Comparison of ENCODE assay signal across 18 cellular contexts in the genomic region with DNA sequence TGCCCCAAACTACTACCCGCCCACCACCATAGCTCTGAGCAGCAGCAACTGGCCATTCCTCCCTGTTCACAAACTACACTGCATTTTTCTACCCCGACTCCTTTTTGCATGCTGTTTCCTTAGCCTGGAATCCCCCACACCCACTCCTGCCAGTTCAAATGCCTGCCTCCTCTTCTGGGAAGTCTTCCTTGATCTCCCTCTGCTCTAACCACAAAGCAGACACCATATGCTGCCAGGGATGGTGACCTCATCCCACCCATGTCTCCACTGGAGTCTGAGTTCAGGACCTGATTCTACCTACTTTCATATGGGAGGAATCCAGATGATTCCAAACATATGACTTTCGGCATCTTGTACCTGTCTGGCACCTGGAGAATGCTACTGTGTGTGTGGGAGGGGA. TPM values are rescaled to one million over a fixed set of nuclear protein-coding genes. Genes with fewer than 3 reads are reported as not detected.
A peak's percentile ranks its signal among the peaks of the same experiment; 100 is the strongest.
DNase-seq lines count a peak whose midpoint lies in the region; ATAC-seq and TF ChIP-seq lines count a peak whose summit lies in the region.
"Had no signal": no experiment of that assay in that cellular context is flagged by ENCODE, and none has a peak within 500 bp of the region (broad histone marks: within the 10 kb centered on the region; RNA-seq: fewer than 3 reads in every experiment).

No MANE protein-coding gene starts in this region.

- H3K36me3 Mint-ChIP-seq in T-helper 17 cell (ENCODE audit: low read depth), result peaks cover 4% of the 10 kb centered on the region
- H3K36me3 Mint-ChIP-seq: CD8-positive, alpha-beta memory T cell had no signal

- 47% methylated on average over 3 of the region's 3 CpGs for WGBS in smooth muscle cell (ENCODE audit: low lambda C conversion rate)
- WGBS in heart left ventricle, 4 donors, result 67 to 80% (median 74%) methylated on average over 3 of the region's 3 CpGs

- TF ChIP-seq CTCF in DND-41 (IDR thresholded peaks at IDR 0.05; ENCODE audit: borderline replicate concordance, extremely low read depth, low read length, poor library complexity, severe bottlenecking), result no peak
- TF ChIP-seq CTCF in smooth muscle cell (IDR thresholded peaks at IDR 0.05; ENCODE audit: borderline replicate concordance, insufficient read depth, poor library complexity, severe bottlenecking), result no peak
- no peak for TF ChIP-seq CTCF in heart left ventricle (IDR thresholded peaks at IDR 0.05)

- no peaks in the 10 kb centered on the region for H3K9me3 ChIP-seq in DND-41 (ENCODE audit: insufficient read depth, low read length, severe bottlenecking)
- no peaks in the 10 kb centered on the region for H3K9me3 ChIP-seq in T-helper 17 cell (ENCODE audit: control insufficient read depth, low read length, poor library complexity, severe bottlenecking)
- no peaks in the 10 kb centered on the region for H3K9me3 ChIP-seq in smooth muscle cell (replicated peaks; ENCODE audit: low read depth)
- no peaks in the 10 kb centered on the region for H3K9me3 ChIP-seq in heart left ventricle
- H3K9me3 ChIP-seq: BLaER1, HAP-1, SJCRH30 had no signal

- H3K36me3 ChIP-seq in DND-41 (ENCODE audit: insufficient read depth, low read length), result no peaks in the 10 kb centered on the region
- no peaks in the 10 kb centered on the region for H3K36me3 ChIP-seq in smooth muscle cell (ENCODE audit: low read depth)
- no peaks in the 10 kb centered on the region for H3K36me3 ChIP-seq in heart left ventricle
- H3K36me3 ChIP-seq: BLaER1, HAP-1 had no signal

- no peaks in the 10 kb centered on the region for H3K27me3 ChIP-seq in DND-41 (ENCODE audit: insufficient read depth, low read length, poor library complexity)
- H3K27me3 ChIP-seq in smooth muscle cell (ENCODE audit: low read depth), result no peaks in the 10 kb centered on the region
- peaks cover 0 to 39% (median 0%) of the 10 kb centered on the region in 9 donors for H3K27me3 ChIP-seq in heart left ventricle
- H3K27me3 ChIP-seq: BLaER1, SJCRH30 had no signal

- no peak overlapping the region for H3K27ac Mint-ChIP-seq in T-helper 17 cell
- H3K27ac Mint-ChIP-seq: CD8-positive, alpha-beta memory T cell had no signal

- H3K27ac ChIP-seq in DND-41 (ENCODE audit: low read length) (no peak overlapping the region), smooth muscle cell (ENCODE audit: low read depth) (peak overlapping the region; percentile 42), heart left ventricle (no peak overlapping the region)
- H3K27ac ChIP-seq: BLaER1, HL-60, PC-9, SJCRH30 had no signal

- intact Hi-C loops in heart left ventricle (cut with DNase I), result loop anchor here in 3 of 10 donors (10.0 kb wide), 2 partner anchors 321 to 661 kb away; no protein-coding TSS in a partner anchor

- TF ChIP-seq POLR2A in heart left ventricle (IDR thresholded peaks at IDR 0.05), result no peak

- H4K20me1 ChIP-seq in DND-41 (ENCODE audit: insufficient read depth, low read length) (no peaks in the 10 kb centered on the region), smooth muscle cell (ENCODE audit: low read depth) (no peaks in the 10 kb centered on the region)
- H4K20me1 ChIP-seq: BLaER1 had no signal

- H3K4me1 Mint-ChIP-seq in T-helper 17 cell, result peaks cover 7% of the 10 kb centered on the region

- DNase-seq in DND-41 (no peak), T-helper 17 cell (no peak), iris pigment epithelial cell (ENCODE audit: low read depth) (peak; percentile 29), smooth muscle cell (lab: John Stamatoyannopoulos, UW; ENCODE audit: unreplicated experiment) (no peak), heart left ventricle (no peak), NCI-H1436 (lab: John Stamatoyannopoulos, UW) (no peak)
- DNase-seq: CD8-positive, alpha-beta memory T cell; EL; NCI-H1417 treated with DMSO at 0.1 percent for 48 hours; NCI-H2029; NCI-H510A treated with DMSO at 0.1 percent for 48 hours; NCI-H82; PC-9; SJCRH30 had no signal

- no peak overlapping the region for H3K4me3 ChIP-seq in DND-41 (ENCODE audit: low read depth in 1 of 2, low read length in 2 of 2)
- H3K4me3 ChIP-seq in smooth muscle cell, result no peak overlapping the region
- H3K4me3 ChIP-seq in heart left ventricle, result no peak overlapping the region
- H3K4me3 ChIP-seq: BLaER1, HAP-1, PC-9, SJCRH30 had no signal

- no peaks in the 10 kb centered on the region for H3K4me1 ChIP-seq in DND-41 (ENCODE audit: insufficient read depth, low read length)
- H3K4me1 ChIP-seq in smooth muscle cell (ENCODE audit: low read depth), result no peaks in the 10 kb centered on the region
- peaks cover 0 to under 1% (median 0%) of the 10 kb centered on the region in 12 donors for H3K4me1 ChIP-seq in heart left ventricle
- H3K4me1 ChIP-seq: HAP-1, SJCRH30 had no signal

- H3K9ac ChIP-seq in DND-41 (ENCODE audit: low read depth, low read length) (no peak overlapping the region), smooth muscle cell (ENCODE audit: low read depth) (no peak overlapping the region)
- H3K9ac ChIP-seq: BLaER1 had no signal

- H3K4me3 Mint-ChIP-seq in T-helper 17 cell, result peak overlapping the region; percentile 13

- ATAC-seq in DND-41 (ENCODE audit: insufficient read depth, low read depth) (0 out of 3 replicates have a peak, but pooled peaks have one; percentile 33), T-helper 17 cell (no peak), heart left ventricle (no peak), HG02642 (IDR thresholded peaks at IDR 0.05; ENCODE audit: poor library complexity, unreplicated experiment) (no peak)

- H3K79me2 ChIP-seq in DND-41 (ENCODE audit: insufficient read depth, low read length) (no peaks in the 10 kb centered on the region), smooth muscle cell (ENCODE audit: low read depth) (no peaks in the 10 kb centered on the region)

- H3K4me2 ChIP-seq in DND-41 (ENCODE audit: insufficient read depth, low read length) (no peak overlapping the region), smooth muscle cell (peak overlapping the region; percentile 47)
- H3K4me2 ChIP-seq: BLaER1, PC-9 had no signal

- H2AFZ ChIP-seq in DND-41 (ENCODE audit: low read depth, low read length), result no peak overlapping the region
- peak overlapping the region; percentile 27 for H2AFZ ChIP-seq in smooth muscle cell (ENCODE audit: low read depth)
- H2AFZ ChIP-seq: PC-9 had no signal

- no peaks in the 10 kb centered on the region for H3F3A ChIP-seq in smooth muscle cell (ENCODE audit: low read depth)

- H3K27me3 Mint-ChIP-seq in T-helper 17 cell, result peaks cover 69% of the 10 kb centered on the region

RNA-seq across cellular contexts. Expression of a gene that starts 13.3 kb away (rescaled TPM):
- total RNA-seq in T-helper 17 cell, result 1 to 10 TPM; 1.7 to 2.7 TPM
- 24.6 and 25.3 TPM in 2 replicates for total RNA-seq in smooth muscle cell
- polyA plus RNA-seq in smooth muscle cell, result 29.0 and 31.9 TPM in 2 replicates
- total RNA-seq in heart left ventricle, result 10 to 100 TPM; 15.3 to 55.6 (median 20.7) TPM
- 10 to 100 TPM in 1 of 2 donors, 1 to 10 TPM in 1; 7.5 to 26.1 TPM for polyA plus RNA-seq in heart left ventricle

RNA-seq across cellular contexts. Expression of a gene that starts 18.4 kb away (rescaled TPM):
- total RNA-seq in T-helper 17 cell, result not detected
- 7.9 and 9.4 TPM in 2 replicates for total RNA-seq in smooth muscle cell
- 2.1 and 2.9 TPM in 2 replicates for polyA plus RNA-seq in smooth muscle cell
- under 1 TPM in 2 of 9 donors, not detected in 7; 0.19 to 0.26 TPM for total RNA-seq in heart left ventricle
- not detected for polyA plus RNA-seq in heart left ventricle
- total RNA-seq: CD8-positive, alpha-beta memory T cell; PC-9 had no signal
- polyA plus RNA-seq: CD8-positive, alpha-beta memory T cell had no signal
